ENCODE assay signal across 12 cellular contexts in genomic region chr17:41307647-41308046, GRCh38. TPM values are rescaled to one million over a fixed set of nuclear protein-coding genes. Genes with fewer than 3 reads are reported as not detected.
DNase-seq lines count a peak whose midpoint lies in the region; ATAC-seq lines count a peak whose summit lies in the region.
"Had no signal": no experiment of that assay in that cellular context is flagged by ENCODE, and none has a peak within 500 bp of the region (broad histone marks: within the 10 kb centered on the region; RNA-seq: fewer than 3 reads in every experiment).

No MANE protein-coding gene starts in this region.

- H3K4me1 Mint-ChIP-seq in stimulated activated naive CD8-positive, alpha-beta T cell treated with anti-CD3 and anti-CD28 coated beads, Interleukin-15, Interleukin-2, amounts not matched to agents 100 ng/mL and 50 ng/mL, for 24 hours (ENCODE audit: low read depth), result peaks cover 47% of the 10 kb centered on the region
- H3K4me1 Mint-ChIP-seq in activated T-helper 17 cell treated with anti-CD3 and anti-CD28 coated beads, Interleukin-2, amount 50 U/mL, for 72 hours, result peaks cover 39% of the 10 kb centered on the region
- H3K4me1 Mint-ChIP-seq: brain had no signal

- H3K9me3 Mint-ChIP-seq in stimulated activated naive CD8-positive, alpha-beta T cell treated with anti-CD3 and anti-CD28 coated beads, Interleukin-15, Interleukin-2, amounts not matched to agents 100 ng/mL and 50 ng/mL, for 24 hours, result no peaks in the 10 kb centered on the region
- H3K9me3 Mint-ChIP-seq in activated T-helper 17 cell treated with anti-CD3 and anti-CD28 coated beads, Interleukin-2, amount 50 U/mL, for 72 hours, result no peaks in the 10 kb centered on the region

- H3K36me3 Mint-ChIP-seq in stimulated activated naive CD8-positive, alpha-beta T cell treated with anti-CD3 and anti-CD28 coated beads, Interleukin-15, Interleukin-2, amounts not matched to agents 100 ng/mL and 50 ng/mL, for 24 hours (ENCODE audit: low read depth), result no peaks in the 10 kb centered on the region
- no peaks in the 10 kb centered on the region for H3K36me3 Mint-ChIP-seq in activated T-helper 17 cell treated with anti-CD3 and anti-CD28 coated beads, Interleukin-2, amount 50 U/mL, for 72 hours (ENCODE audit: low read depth)
- H3K36me3 Mint-ChIP-seq: brain had no signal

- no peak for DNase-seq in stimulated activated naive CD8-positive, alpha-beta T cell treated with anti-CD3 and anti-CD28 coated beads, Interleukin-15, Interleukin-2, amounts not matched to agents 100 U/mL and 50 U/mL, for 24 hours
- DNase-seq in medulla oblongata (ENCODE audit: extremely low spot score), result peak; percentile 2
- DNase-seq in NCI-H510A (lab: John Stamatoyannopoulos, UW), result no peak
- no peak for DNase-seq in NCI-H1436 (lab: John Stamatoyannopoulos, UW)
- no peak for DNase-seq in DMS153 (lab: John Stamatoyannopoulos, UW)

- no peak for ATAC-seq in stimulated activated naive CD8-positive, alpha-beta T cell treated with anti-CD3 and anti-CD28 coated beads, Interleukin-15, Interleukin-2, amounts not matched to agents 100 U/mL and 50 U/mL, for 24 hours
- no peak for ATAC-seq in activated T-helper 17 cell treated with anti-CD3 and anti-CD28 coated beads, Interleukin-2, amount 50 U/mL, for 72 hours (replicated peaks)
- ATAC-seq in GM18520 (IDR thresholded peaks at IDR 0.05; ENCODE audit: unreplicated experiment), result no peak

- peak overlapping the region; percentile 82 for H3K27ac Mint-ChIP-seq in stimulated activated naive CD8-positive, alpha-beta T cell treated with anti-CD3 and anti-CD28 coated beads, Interleukin-15, Interleukin-2, amounts not matched to agents 100 ng/mL and 50 ng/mL, for 24 hours
- peak overlapping the region; percentile 94 for H3K27ac Mint-ChIP-seq in activated T-helper 17 cell treated with anti-CD3 and anti-CD28 coated beads, Interleukin-2, amount 50 U/mL, for 72 hours

- peak overlapping the region; percentile 55 for H3K4me3 Mint-ChIP-seq in stimulated activated naive CD8-positive, alpha-beta T cell treated with anti-CD3 and anti-CD28 coated beads, Interleukin-15, Interleukin-2, amounts not matched to agents 100 ng/mL and 50 ng/mL, for 24 hours
- peak overlapping the region; percentile 84 for H3K4me3 Mint-ChIP-seq in activated T-helper 17 cell treated with anti-CD3 and anti-CD28 coated beads, Interleukin-2, amount 50 U/mL, for 72 hours

- no peaks in the 10 kb centered on the region for H3K27me3 Mint-ChIP-seq in stimulated activated naive CD8-positive, alpha-beta T cell treated with anti-CD3 and anti-CD28 coated beads, Interleukin-15, Interleukin-2, amounts not matched to agents 100 ng/mL and 50 ng/mL, for 24 hours
- H3K27me3 Mint-ChIP-seq in activated T-helper 17 cell treated with anti-CD3 and anti-CD28 coated beads, Interleukin-2, amount 50 U/mL, for 72 hours, result no peaks in the 10 kb centered on the region

RNA-seq across cellular contexts. Expression of gene KRTAP16-1, which starts 1.5 kb away (rescaled TPM):
- under 1 TPM; 0.15 to 0.26 TPM for total RNA-seq in activated T-helper 17 cell treated with anti-CD3 and anti-CD28 coated beads, Interleukin-2, amount 50 U/mL, for 72 hours
- total RNA-seq: gastroesophageal sphincter, mucosa of gallbladder, thoracic aorta had no signal

RNA-seq across cellular contexts. Expression of gene KRTAP29-1, which starts 5.0 kb away (rescaled TPM):
- not detected for total RNA-seq in activated T-helper 17 cell treated with anti-CD3 and anti-CD28 coated beads, Interleukin-2, amount 50 U/mL, for 72 hours
- total RNA-seq: gastroesophageal sphincter, mucosa of gallbladder, thoracic aorta had no signal

RNA-seq across cellular contexts. Expression of gene KRTAP17-1, which starts 7.9 kb away (rescaled TPM):
- not detected for total RNA-seq in activated T-helper 17 cell treated with anti-CD3 and anti-CD28 coated beads, Interleukin-2, amount 50 U/mL, for 72 hours
- total RNA-seq: gastroesophageal sphincter, mucosa of gallbladder, thoracic aorta had no signal

RNA-seq across cellular contexts. Expression of gene KRTAP9-7, which starts 32.1 kb away (rescaled TPM):
- not detected for total RNA-seq in activated T-helper 17 cell treated with anti-CD3 and anti-CD28 coated beads, Interleukin-2, amount 50 U/mL, for 72 hours
- total RNA-seq: mucosa of gallbladder, thoracic aorta had no signal

RNA-seq across cellular contexts. Expression of gene KRTAP9-6, which starts 42.5 kb away (rescaled TPM):
- not detected for total RNA-seq in activated T-helper 17 cell treated with anti-CD3 and anti-CD28 coated beads, Interleukin-2, amount 50 U/mL, for 72 hours
- total RNA-seq: gastroesophageal sphincter, mucosa of gallbladder, thoracic aorta had no signal
